2 cellular contexts compared by ENCODE assay signal in genomic region chr5:95985249-95985648, GRCh38.
TF ChIP-seq lines count a peak whose summit lies in the region.

No MANE protein-coding gene starts in this region.

TF ChIP-seq in A549, 52 proteins besides CTCF, POLR2A, EP300 and RAD21:
- TF ChIP-seq BHLHE40 (IDR thresholded peaks at IDR 0.05; ENCODE audit: low read depth, low read length) = no peak
- no peak for TF ChIP-seq HES2 (IDR thresholded peaks at IDR 0.05)
- no peak for TF ChIP-seq ZC3H11A (IDR thresholded peaks at IDR 0.05)
- peak; percentile 33 for TF ChIP-seq MAFK (IDR thresholded peaks at IDR 0.05; ENCODE audit: partially characterized antibody)

TF ChIP-seq in IMR-90, 13 proteins besides CTCF, POLR2A, EP300 and RAD21 (continued from another document):
- no peak for TF ChIP-seq USF2 (IDR thresholded peaks at IDR 0.05; ENCODE audit: low read depth, low read length)
TF ChIP-seq in IMR-90: peak in this region for 1.
